Comparison of ENCODE assay signal across 8 cellular contexts in genomic region chr19:40403262-40403984, GRCh38.
A peak's percentile ranks its signal among the peaks of the same experiment; 100 is the strongest.
DNase-seq lines count a peak whose midpoint lies in the region; ATAC-seq lines count a peak whose summit lies in the region.

No MANE protein-coding gene starts in this region.

- peak; percentile 55 for ATAC-seq in HG02943 (IDR thresholded peaks at IDR 0.05; ENCODE audit: low read depth, unreplicated experiment)

- DNase-seq in NCI-H2081 (lab: John Stamatoyannopoulos, UW): peak; percentile 23 to 28
- DNase-seq in NCI-H2081 treated with DMSO at 0.1 percent for 48 hours (lab: John Stamatoyannopoulos, UW): no peak
- peak; percentile 79 for DNase-seq in NCI-H2196 treated with DMSO at 0.1 percent for 48 hours (lab: John Stamatoyannopoulos, UW; ENCODE audit: unreplicated experiment)
- peak; percentile 84 for DNase-seq in activated CD4-positive, CD25-positive, alpha-beta regulatory T cell treated with anti-CD3 and anti-CD28 coated beads, Interleukin-2, amount 50 U/mL, for 72 hours
- peak; percentile 70 for DNase-seq in cerebellar cortex (ENCODE audit: low spot score)
- peak; percentile 94 for DNase-seq in left kidney (ENCODE audit: low read depth, low spot score)
- peak; percentile 56 for DNase-seq in stimulated activated CD4-positive, alpha-beta T cell treated with anti-CD3 and anti-CD28 coated beads, Interleukin-2, amount 100 ng/mL, for 4 hours (ENCODE audit: low read depth)
